In genomic region chr9:98255578-98256296, GRCh38 we compare ENCODE assay signal across 1 cellular context.
A peak's percentile ranks its signal among the peaks of the same experiment; 100 is the strongest.
TF ChIP-seq lines count a peak whose summit lies in the region.

Gene TBC1D2, minus strand, starts transcription at chr9:98255649. Its CDS starts 108 bp downstream, at chr9:98255541.

TF ChIP-seq in SK-N-SH, 30 proteins besides CTCF, POLR2A, EP300 and RAD21 (continued from another document):
- TF ChIP-seq REST (IDR thresholded peaks at IDR 0.05; ENCODE audit: low read depth, low read length), result no peak
- TF ChIP-seq JUND (IDR thresholded peaks at IDR 0.05), result no peak
- peak; percentile 77 for TF ChIP-seq MAX (IDR thresholded peaks at IDR 0.05; ENCODE audit: low read depth)
- no peak for TF ChIP-seq TEAD4 (IDR thresholded peaks at IDR 0.05; ENCODE audit: borderline replicate concordance, insufficient read depth)
- no peak for TF ChIP-seq FOSL2 (IDR thresholded peaks at IDR 0.05; ENCODE audit: borderline replicate concordance, low read depth)
- TF ChIP-seq FOXM1 (IDR thresholded peaks at IDR 0.05; ENCODE audit: low read depth), result no peak
- no peak for TF ChIP-seq MEF2A (IDR thresholded peaks at IDR 0.05; ENCODE audit: borderline replicate concordance, low read depth)
- TF ChIP-seq EZH2phosphoT487 (IDR thresholded peaks at IDR 0.05; ENCODE audit: borderline replicate concordance, low read depth), result no peak
- peak; percentile 73 for TF ChIP-seq GABPA (IDR thresholded peaks at IDR 0.05; ENCODE audit: low read depth)
- peak; percentile 100 for TF ChIP-seq YY1 (IDR thresholded peaks at IDR 0.05; ENCODE audit: low read depth)
- no peak for TF ChIP-seq GATA2 (CRISPR knock-in tag; IDR thresholded peaks at IDR 0.05)
- peak; percentile 8 for TF ChIP-seq PBX3 (IDR thresholded peaks at IDR 0.05)
- no peak for TF ChIP-seq RFX5 (IDR thresholded peaks at IDR 0.05; ENCODE audit: low read length)
TF ChIP-seq in SK-N-SH: peak in this region for 13.
